In genomic region chr9:114495992-114496391, GRCh38 we compare ENCODE assay signal across 22 cellular contexts. TPM values are rescaled to one million over a fixed set of nuclear protein-coding genes. Genes with fewer than 3 reads are reported as not detected.
A peak's percentile ranks its signal among the peaks of the same experiment; 100 is the strongest.
DNase-seq lines count a peak whose midpoint lies in the region; ATAC-seq lines count a peak whose summit lies in the region.
"Had no signal": no experiment of that assay in that cellular context is flagged by ENCODE, and none has a peak within 500 bp of the region (broad histone marks: within the 10 kb centered on the region; RNA-seq: fewer than 3 reads in every experiment).

No MANE protein-coding gene starts in this region.

- CTCF ChIA-PET in activated CD4-positive, alpha-beta memory T cell treated with anti-CD3 and anti-CD28 coated beads for 36 hours (lab: Charles Lee): interaction anchor here (2.1 to 2.4 kb wide), 2 partner anchors 8 to 158 kb away, joined by 5 to 8 read pairs; no protein-coding TSS in a partner anchor

- ATAC-seq in T-helper 17 cell: no peak
- ATAC-seq: PC-3 had no signal

- H3K36me3 Mint-ChIP-seq in T-helper 17 cell (ENCODE audit: low read depth): peaks cover 2% of the 10 kb centered on the region
- no peaks in the 10 kb centered on the region for H3K36me3 Mint-ChIP-seq in activated CD4-positive, alpha-beta memory T cell treated with anti-CD3 and anti-CD28 coated beads for 36 hours
- H3K36me3 Mint-ChIP-seq: CD4-positive, alpha-beta memory T cell had no signal

- H3K27ac Mint-ChIP-seq in T-helper 17 cell: peak overlapping the region; percentile 80
- no peak overlapping the region for H3K27ac Mint-ChIP-seq in activated CD4-positive, alpha-beta memory T cell treated with anti-CD3 and anti-CD28 coated beads for 36 hours

- H3K4me1 Mint-ChIP-seq in T-helper 17 cell: peaks cover 21% of the 10 kb centered on the region
- peaks cover 10% of the 10 kb centered on the region for H3K4me1 Mint-ChIP-seq in activated CD4-positive, alpha-beta memory T cell treated with anti-CD3 and anti-CD28 coated beads for 36 hours (ENCODE audit: low read depth)

- intact Hi-C loops in activated CD4-positive, alpha-beta memory T cell treated with anti-CD3 and anti-CD28 coated beads for 36 hours (cut with micrococcal nuclease): no loop called here
- intact Hi-C loops in head of caudate nucleus (cut with DNase I): no loop called here

- POLR2A ChIA-PET in activated CD4-positive, alpha-beta memory T cell treated with anti-CD3 and anti-CD28 coated beads for 36 hours (lab: Charles Lee): no interaction called here

- no peak overlapping the region for H3K4me3 Mint-ChIP-seq in T-helper 17 cell
- H3K4me3 Mint-ChIP-seq in activated CD4-positive, alpha-beta memory T cell treated with anti-CD3 and anti-CD28 coated beads for 36 hours: no peak overlapping the region
- H3K4me3 Mint-ChIP-seq: CD4-positive, alpha-beta memory T cell had no signal

- no peaks in the 10 kb centered on the region for H3K9me3 ChIP-seq in T-helper 17 cell (ENCODE audit: control insufficient read depth, low read length, poor library complexity, severe bottlenecking)
- H3K9me3 ChIP-seq: BLaER1, SK-N-SH had no signal

- peaks cover 8% of the 10 kb centered on the region for H3K27me3 Mint-ChIP-seq in T-helper 17 cell
- peaks cover 1% of the 10 kb centered on the region for H3K27me3 Mint-ChIP-seq in activated CD4-positive, alpha-beta memory T cell treated with anti-CD3 and anti-CD28 coated beads for 36 hours

- DNase-seq in NCI-H524 (lab: John Stamatoyannopoulos, UW) (peak; percentile 23 to 41), NCI-H524 treated with DMSO at 0.1 percent for 48 hours (lab: John Stamatoyannopoulos, UW) (no peak), NCI-H1105 treated with DMSO at 0.1 percent for 48 hours (lab: John Stamatoyannopoulos, UW) (peak; percentile 12), T-helper 17 cell (no peak), retina (peak; percentile 54), UCSD-AML1 (lab: John Stamatoyannopoulos, UW; ENCODE audit: unreplicated experiment) (no peak), head of caudate nucleus (no peak)
- DNase-seq in activated CD4-positive, alpha-beta memory T cell treated with anti-CD3 and anti-CD28 coated beads for 36 hours: no peak
- DNase-seq: Calu3; CD4-positive, alpha-beta memory T cell; GF-D8; GM23248; HCEC 1CT; NCI-H1092 treated with DMSO at 0.1 percent for 48 hours; NCI-H2081; NCI-H226; NCI-H526; PC-3; RPMI8226; SHP77 treated with DMSO at 0.1 percent for 48 hours; SK-N-SH had no signal

- no peaks in the 10 kb centered on the region for H3K9me3 Mint-ChIP-seq in activated CD4-positive, alpha-beta memory T cell treated with anti-CD3 and anti-CD28 coated beads for 36 hours
- H3K9me3 Mint-ChIP-seq: CD4-positive, alpha-beta memory T cell had no signal

RNA-seq across cellular contexts. Expression of gene WHRN, which starts 9.3 kb away (rescaled TPM):
- 10 to 100 TPM; 18.2 to 32.6 TPM for total RNA-seq in T-helper 17 cell
- total RNA-seq in activated CD4-positive, alpha-beta memory T cell treated with anti-CD3 and anti-CD28 coated beads for 36 hours: 1 to 10 TPM; 2.8 to 4.4 TPM

Comparison
In these comparisons a context has a peak if more than half of its experiments do, and no peak if none do; other contexts are left out.
1. DNase-seq: peak in NCI-H524 (2 of 2), NCI-H1105 treated with DMSO at 0.1 percent for 48 hours (single experiment) and retina (single experiment); none in NCI-H524 treated with DMSO at 0.1 percent for 48 hours (single experiment), T-helper 17 cell (0 of 3), activated CD4-positive, alpha-beta memory T cell treated with anti-CD3 and anti-CD28 coated beads for 36 hours (single experiment), UCSD-AML1 (single experiment) and head of caudate nucleus (0 of 42).